18 cellular contexts compared by ENCODE assay signal in the genomic region with DNA sequence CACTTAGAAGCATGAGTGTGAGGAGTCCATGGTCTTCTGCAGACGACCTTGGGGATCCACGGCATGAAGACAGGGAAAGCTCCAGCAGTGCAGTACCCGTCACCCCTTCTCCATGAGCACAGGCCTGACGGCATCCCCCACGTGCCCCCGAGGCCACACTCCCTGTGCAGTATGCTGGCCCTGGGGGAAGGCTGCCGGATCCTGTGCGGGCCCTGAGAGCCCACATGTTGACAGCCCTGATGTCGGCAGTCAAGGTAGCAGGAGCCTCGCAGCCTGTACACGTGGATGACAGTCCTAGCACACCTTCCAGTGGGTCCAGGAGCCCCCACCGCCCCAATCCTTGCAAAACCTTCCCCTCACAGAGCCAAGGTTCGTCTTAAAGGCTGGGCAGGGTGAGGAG.
A peak's percentile ranks its signal among the peaks of the same experiment; 100 is the strongest.
DNase-seq lines count a peak whose midpoint lies in the region; ATAC-seq and TF ChIP-seq lines count a peak whose summit lies in the region.
"Had no signal": no experiment of that assay in that cellular context is flagged by ENCODE, and none has a peak within 500 bp of the region (broad histone marks: within the 10 kb centered on the region; RNA-seq: fewer than 3 reads in every experiment).

No MANE protein-coding gene starts in this region.

- ATAC-seq in GM23338 (no peak), gastroesophageal sphincter (no peak)
- ATAC-seq: CD8-positive, alpha-beta T cell; HepG2 had no signal

- no peak overlapping the region for H2BK5ac ChIP-seq in trophoblast cell (ENCODE audit: low read depth, low read length, poor library complexity)

- H3K27ac ChIP-seq in GM23338 (ENCODE audit: low read depth) (no peak overlapping the region), coronary artery (peak overlapping the region in 1 of 2 donors; percentile 81), gastroesophageal sphincter (peak overlapping the region in 3 of 4 donors; percentile 27 to 95 (median 85)), trophoblast cell (ENCODE audit: low read depth, low read length) (no peak overlapping the region)
- H3K27ac ChIP-seq: BLaER1 treated with 17β-estradiol and CSF1 and Interleukin-3, amounts not matched to agents 10 nM and 100 nM had no signal

- no peak for TF ChIP-seq EP300 in gastroesophageal sphincter (IDR thresholded peaks at IDR 0.05)

- no peak overlapping the region for H4K12ac ChIP-seq in trophoblast cell (ENCODE audit: low read depth, low read length)

- H3K4me2 ChIP-seq in GM23338, result no peak overlapping the region
- no peak overlapping the region for H3K4me2 ChIP-seq in trophoblast cell (ENCODE audit: low read length)
- H3K4me2 ChIP-seq: BLaER1 treated with 17β-estradiol and CSF1 and Interleukin-3, amounts not matched to agents 10 nM and 100 nM had no signal

- no peaks in the 10 kb centered on the region for H3K9me2 ChIP-seq in GM23338 (ENCODE audit: insufficient read depth)

- peak overlapping the region; percentile 45 for H3K14ac ChIP-seq in trophoblast cell (ENCODE audit: low read length)

- no peaks in the 10 kb centered on the region for H3K36me3 Mint-ChIP-seq in GM23338 (ENCODE audit: low read depth)
- H3K36me3 Mint-ChIP-seq in MCF 10A (ENCODE audit: insufficient read depth, unreplicated experiment), result no peaks in the 10 kb centered on the region
- H3K36me3 Mint-ChIP-seq: CD8-positive, alpha-beta T cell; IgD-negative memory B cell had no signal

- TF ChIP-seq CTCF in GM23338 (conservative IDR thresholded peaks at IDR 0.05; ENCODE audit: low read depth in 2 of 2) (no peak), coronary artery (IDR thresholded peaks at IDR 0.05) (no peak), gastroesophageal sphincter (IDR thresholded peaks at IDR 0.05) (no peak), MCF 10A (IDR thresholded peaks at IDR 0.05; ENCODE audit: unreplicated experiment) (no peak)

- peaks cover 11% of the 10 kb centered on the region for H3K27me3 Mint-ChIP-seq in GM23338 (ENCODE audit: insufficient read depth, low read depth, poor library complexity)
- no peaks in the 10 kb centered on the region for H3K27me3 Mint-ChIP-seq in MCF 10A (ENCODE audit: insufficient read depth, unreplicated experiment)

- H4K20me1 ChIP-seq in GM23338 (replicated peaks; ENCODE audit: insufficient read depth), result no peaks in the 10 kb centered on the region
- H4K20me1 ChIP-seq: BLaER1 treated with 17β-estradiol and CSF1 and Interleukin-3, amounts not matched to agents 10 nM and 100 nM had no signal

- DNase-seq in GM23338 (ENCODE audit: low spot score), result no peak
- DNase-seq in coronary artery (ENCODE audit: low spot score), result peak; percentile 72
- peak; percentile 85 to 87 for DNase-seq in trophoblast cell
- DNase-seq in NCI-H1694 (lab: John Stamatoyannopoulos, UW), result no peak
- no peak for DNase-seq in posterior cingulate gyrus
- no peak for DNase-seq in MCF 10A (ENCODE audit: unreplicated experiment)
- DNase-seq: 8988T; Calu3; CD8-positive, alpha-beta T cell; DMS79 treated with DMSO at 0.1 percent for 48 hours; GF-D8; GOT3 had no signal

- peak overlapping the region; percentile 81; the same call in 1 of the 2 replicates for H2AFZ ChIP-seq in GM23338
- H2AFZ ChIP-seq in trophoblast cell (ENCODE audit: insufficient read depth, low read length, poor library complexity), result no peak overlapping the region

- peak overlapping the region; percentile 64 for H3K18ac ChIP-seq in trophoblast cell (ENCODE audit: low read length)

- intact Hi-C loops in posterior cingulate gyrus (cut with DNase I), result no loop called here
- intact Hi-C loops in MCF 10A (cut with micrococcal nuclease), result no loop called here

- H3K4me3 Mint-ChIP-seq in GM23338 (no peak overlapping the region), MCF 10A (ENCODE audit: unreplicated experiment) (no peak overlapping the region)
- H3K4me3 Mint-ChIP-seq: B cell; CD8-positive, alpha-beta T cell; IgD-negative memory B cell had no signal

- H4K8ac ChIP-seq in trophoblast cell (ENCODE audit: low read depth, low read length), result peak overlapping the region; percentile 77

- H3K9me3 ChIP-seq in gastroesophageal sphincter (no peaks in the 10 kb centered on the region), trophoblast cell (ENCODE audit: insufficient read depth, low read depth, low read length) (no peaks in the 10 kb centered on the region)
- H3K9me3 ChIP-seq: BLaER1 treated with 17β-estradiol and CSF1 and Interleukin-3, amounts not matched to agents 10 nM and 100 nM; HAP-1 had no signal

- 80 to 100% methylated on average over 1 to 3 of the region's 13 CpGs for WGBS in gastroesophageal sphincter (ENCODE audit: low coverage in 1 of 2), 2 donors
- no CpG with 5 or more reads among the region's 13 CpGs for WGBS in trophoblast cell (ENCODE audit: extremely low coverage, insufficient coverage, insufficient read length)

- no peaks in the 10 kb centered on the region for H3K79me2 ChIP-seq in GM23338 (replicated peaks; ENCODE audit: insufficient read depth)
- H3K79me2 ChIP-seq in trophoblast cell (ENCODE audit: control insufficient read depth, insufficient read depth, low read length, poor library complexity), result peaks cover 2% of the 10 kb centered on the region

- peak overlapping the region; percentile 57 for H2BK120ac ChIP-seq in trophoblast cell (ENCODE audit: insufficient read depth, low read length, poor library complexity)

- H3K4me3 ChIP-seq in GM23338 (no peak overlapping the region), coronary artery (no peak overlapping the region), gastroesophageal sphincter (no peak overlapping the region), trophoblast cell (ENCODE audit: low read depth, low read length) (peak overlapping the region; percentile 29)
- H3K4me3 ChIP-seq: BLaER1 treated with 17β-estradiol and CSF1 and Interleukin-3, amounts not matched to agents 10 nM and 100 nM; HAP-1 had no signal

- peaks cover 16% of the 10 kb centered on the region for H3K79me1 ChIP-seq in trophoblast cell (ENCODE audit: low read length)

- H3K4ac ChIP-seq in trophoblast cell (ENCODE audit: low read depth, low read length), result peak overlapping the region; percentile 23

- H3K9ac ChIP-seq in trophoblast cell (ENCODE audit: low read length), result no peak overlapping the region
- H3K9ac ChIP-seq: BLaER1 treated with 17β-estradiol and CSF1 and Interleukin-3, amounts not matched to agents 10 nM and 100 nM had no signal

- H3K23ac ChIP-seq in trophoblast cell (ENCODE audit: low read length), result no peak overlapping the region

- no TSS peak for BruUV-seq in MCF 10A (replicated peaks; lab: Mats Ljungman, UMichigan)

- H3K36me3 ChIP-seq in GM23338 (ENCODE audit: insufficient read depth), result no peaks in the 10 kb centered on the region
- H3K36me3 ChIP-seq in gastroesophageal sphincter, result no peaks in the 10 kb centered on the region
- no peaks in the 10 kb centered on the region for H3K36me3 ChIP-seq in trophoblast cell (ENCODE audit: control insufficient read depth in 1 of 2, insufficient read depth in 2 of 2, low read length in 2 of 2)
- H3K36me3 ChIP-seq: BLaER1 treated with 17β-estradiol and CSF1 and Interleukin-3, amounts not matched to agents 10 nM and 100 nM; HAP-1 had no signal

- no peak overlapping the region for H3K27ac Mint-ChIP-seq in GM23338
- no peak overlapping the region for H3K27ac Mint-ChIP-seq in MCF 10A (ENCODE audit: low read depth, unreplicated experiment)
- H3K27ac Mint-ChIP-seq: B cell; CD8-positive, alpha-beta T cell; IgD-negative memory B cell had no signal

- CTCF ChIA-PET in MCF 10A (lab: Yijun Ruan, JAX), result interaction anchor here (0.6 kb wide), 1 partner anchor 32 kb away, joined by 3 read pairs; no protein-coding TSS in a partner anchor

- peaks cover 46% of the 10 kb centered on the region for H3K4me1 Mint-ChIP-seq in GM23338
- no peaks in the 10 kb centered on the region for H3K4me1 Mint-ChIP-seq in MCF 10A (ENCODE audit: insufficient read depth, unreplicated experiment)
- H3K4me1 Mint-ChIP-seq: B cell had no signal

- H3K4me1 ChIP-seq in GM23338 (ENCODE audit: insufficient read depth), result peaks cover 30% of the 10 kb centered on the region
- peaks cover 6 to 49% (median 28%) of the 10 kb centered on the region in 3 donors for H3K4me1 ChIP-seq in gastroesophageal sphincter
- peaks cover 23 to 26% of the 10 kb centered on the region in 2 experiments for H3K4me1 ChIP-seq in trophoblast cell (ENCODE audit: control insufficient read depth in 1 of 2, insufficient read depth in 2 of 2, low read length in 2 of 2)

- H3K27me3 ChIP-seq in GM23338 (ENCODE audit: insufficient read depth) (no peaks in the 10 kb centered on the region), gastroesophageal sphincter (no peaks in the 10 kb centered on the region), trophoblast cell (ENCODE audit: insufficient read depth, low read length) (no peaks in the 10 kb centered on the region)

- H2AK5ac ChIP-seq in trophoblast cell (ENCODE audit: low read length), result peak overlapping the region; percentile 81

- peak overlapping the region; percentile 90 for H2BK12ac ChIP-seq in trophoblast cell (ENCODE audit: low read length)

- POLR2A ChIA-PET in MCF 10A (lab: Yijun Ruan, JAX), result no interaction called here

- no peak for TF ChIP-seq POLR2A in gastroesophageal sphincter (IDR thresholded peaks at IDR 0.05)

- no peaks in the 10 kb centered on the region for H3K9me3 Mint-ChIP-seq in GM23338
- H3K9me3 Mint-ChIP-seq in MCF 10A (ENCODE audit: unreplicated experiment), result peaks cover 26% of the 10 kb centered on the region
- H3K9me3 Mint-ChIP-seq: CD8-positive, alpha-beta T cell had no signal

- peak overlapping the region; percentile 86 for H4K91ac ChIP-seq in trophoblast cell (ENCODE audit: low read depth, low read length)

- no peaks in the 10 kb centered on the region for H3F3A ChIP-seq in GM23338 (replicated peaks; ENCODE audit: low read depth)

TF ChIP-seq in GM23338, 12 proteins besides CTCF, POLR2A, EP300 and RAD21 (continues in another document):
- TF ChIP-seq POLR2AphosphoS5 (IDR thresholded peaks at IDR 0.05; ENCODE audit: low read depth) (no peak), JUNB (IDR thresholded peaks at IDR 0.05; ENCODE audit: unreplicated experiment) (no peak), EZH2phosphoT487 (IDR thresholded peaks at IDR 0.05; ENCODE audit: unreplicated experiment) (no peak), CREB1 (CRISPR knock-in tag; IDR thresholded peaks at IDR 0.05; ENCODE audit: low read depth) (no peak)

Comparison
In these comparisons a context has a peak if more than half of its experiments do, and no peak if none do; other contexts are left out.
1. DNase-seq: peak in coronary artery (single experiment) and trophoblast cell (2 of 2); none in GM23338 (single experiment), NCI-H1694 (single experiment), posterior cingulate gyrus (0 of 10) and MCF 10A (single experiment).
2. H3K27ac ChIP-seq: peak in gastroesophageal sphincter (3 of 4); none in GM23338 (single experiment) and trophoblast cell (single experiment).